1 cellular context compared by ENCODE assay signal in genomic region chr17:61862975-61863800, GRCh38.
TF ChIP-seq lines count a peak whose summit lies in the region.

Gene BRIP1 (minus strand): TSS chr17:61863528. CDS start chr17:61861539, 1,989 bp downstream.

TF ChIP-seq in K562, 482 proteins besides CTCF, POLR2A, EP300 and RAD21 (continued from another document and continues in another):
- TF ChIP-seq, protein P1, sequence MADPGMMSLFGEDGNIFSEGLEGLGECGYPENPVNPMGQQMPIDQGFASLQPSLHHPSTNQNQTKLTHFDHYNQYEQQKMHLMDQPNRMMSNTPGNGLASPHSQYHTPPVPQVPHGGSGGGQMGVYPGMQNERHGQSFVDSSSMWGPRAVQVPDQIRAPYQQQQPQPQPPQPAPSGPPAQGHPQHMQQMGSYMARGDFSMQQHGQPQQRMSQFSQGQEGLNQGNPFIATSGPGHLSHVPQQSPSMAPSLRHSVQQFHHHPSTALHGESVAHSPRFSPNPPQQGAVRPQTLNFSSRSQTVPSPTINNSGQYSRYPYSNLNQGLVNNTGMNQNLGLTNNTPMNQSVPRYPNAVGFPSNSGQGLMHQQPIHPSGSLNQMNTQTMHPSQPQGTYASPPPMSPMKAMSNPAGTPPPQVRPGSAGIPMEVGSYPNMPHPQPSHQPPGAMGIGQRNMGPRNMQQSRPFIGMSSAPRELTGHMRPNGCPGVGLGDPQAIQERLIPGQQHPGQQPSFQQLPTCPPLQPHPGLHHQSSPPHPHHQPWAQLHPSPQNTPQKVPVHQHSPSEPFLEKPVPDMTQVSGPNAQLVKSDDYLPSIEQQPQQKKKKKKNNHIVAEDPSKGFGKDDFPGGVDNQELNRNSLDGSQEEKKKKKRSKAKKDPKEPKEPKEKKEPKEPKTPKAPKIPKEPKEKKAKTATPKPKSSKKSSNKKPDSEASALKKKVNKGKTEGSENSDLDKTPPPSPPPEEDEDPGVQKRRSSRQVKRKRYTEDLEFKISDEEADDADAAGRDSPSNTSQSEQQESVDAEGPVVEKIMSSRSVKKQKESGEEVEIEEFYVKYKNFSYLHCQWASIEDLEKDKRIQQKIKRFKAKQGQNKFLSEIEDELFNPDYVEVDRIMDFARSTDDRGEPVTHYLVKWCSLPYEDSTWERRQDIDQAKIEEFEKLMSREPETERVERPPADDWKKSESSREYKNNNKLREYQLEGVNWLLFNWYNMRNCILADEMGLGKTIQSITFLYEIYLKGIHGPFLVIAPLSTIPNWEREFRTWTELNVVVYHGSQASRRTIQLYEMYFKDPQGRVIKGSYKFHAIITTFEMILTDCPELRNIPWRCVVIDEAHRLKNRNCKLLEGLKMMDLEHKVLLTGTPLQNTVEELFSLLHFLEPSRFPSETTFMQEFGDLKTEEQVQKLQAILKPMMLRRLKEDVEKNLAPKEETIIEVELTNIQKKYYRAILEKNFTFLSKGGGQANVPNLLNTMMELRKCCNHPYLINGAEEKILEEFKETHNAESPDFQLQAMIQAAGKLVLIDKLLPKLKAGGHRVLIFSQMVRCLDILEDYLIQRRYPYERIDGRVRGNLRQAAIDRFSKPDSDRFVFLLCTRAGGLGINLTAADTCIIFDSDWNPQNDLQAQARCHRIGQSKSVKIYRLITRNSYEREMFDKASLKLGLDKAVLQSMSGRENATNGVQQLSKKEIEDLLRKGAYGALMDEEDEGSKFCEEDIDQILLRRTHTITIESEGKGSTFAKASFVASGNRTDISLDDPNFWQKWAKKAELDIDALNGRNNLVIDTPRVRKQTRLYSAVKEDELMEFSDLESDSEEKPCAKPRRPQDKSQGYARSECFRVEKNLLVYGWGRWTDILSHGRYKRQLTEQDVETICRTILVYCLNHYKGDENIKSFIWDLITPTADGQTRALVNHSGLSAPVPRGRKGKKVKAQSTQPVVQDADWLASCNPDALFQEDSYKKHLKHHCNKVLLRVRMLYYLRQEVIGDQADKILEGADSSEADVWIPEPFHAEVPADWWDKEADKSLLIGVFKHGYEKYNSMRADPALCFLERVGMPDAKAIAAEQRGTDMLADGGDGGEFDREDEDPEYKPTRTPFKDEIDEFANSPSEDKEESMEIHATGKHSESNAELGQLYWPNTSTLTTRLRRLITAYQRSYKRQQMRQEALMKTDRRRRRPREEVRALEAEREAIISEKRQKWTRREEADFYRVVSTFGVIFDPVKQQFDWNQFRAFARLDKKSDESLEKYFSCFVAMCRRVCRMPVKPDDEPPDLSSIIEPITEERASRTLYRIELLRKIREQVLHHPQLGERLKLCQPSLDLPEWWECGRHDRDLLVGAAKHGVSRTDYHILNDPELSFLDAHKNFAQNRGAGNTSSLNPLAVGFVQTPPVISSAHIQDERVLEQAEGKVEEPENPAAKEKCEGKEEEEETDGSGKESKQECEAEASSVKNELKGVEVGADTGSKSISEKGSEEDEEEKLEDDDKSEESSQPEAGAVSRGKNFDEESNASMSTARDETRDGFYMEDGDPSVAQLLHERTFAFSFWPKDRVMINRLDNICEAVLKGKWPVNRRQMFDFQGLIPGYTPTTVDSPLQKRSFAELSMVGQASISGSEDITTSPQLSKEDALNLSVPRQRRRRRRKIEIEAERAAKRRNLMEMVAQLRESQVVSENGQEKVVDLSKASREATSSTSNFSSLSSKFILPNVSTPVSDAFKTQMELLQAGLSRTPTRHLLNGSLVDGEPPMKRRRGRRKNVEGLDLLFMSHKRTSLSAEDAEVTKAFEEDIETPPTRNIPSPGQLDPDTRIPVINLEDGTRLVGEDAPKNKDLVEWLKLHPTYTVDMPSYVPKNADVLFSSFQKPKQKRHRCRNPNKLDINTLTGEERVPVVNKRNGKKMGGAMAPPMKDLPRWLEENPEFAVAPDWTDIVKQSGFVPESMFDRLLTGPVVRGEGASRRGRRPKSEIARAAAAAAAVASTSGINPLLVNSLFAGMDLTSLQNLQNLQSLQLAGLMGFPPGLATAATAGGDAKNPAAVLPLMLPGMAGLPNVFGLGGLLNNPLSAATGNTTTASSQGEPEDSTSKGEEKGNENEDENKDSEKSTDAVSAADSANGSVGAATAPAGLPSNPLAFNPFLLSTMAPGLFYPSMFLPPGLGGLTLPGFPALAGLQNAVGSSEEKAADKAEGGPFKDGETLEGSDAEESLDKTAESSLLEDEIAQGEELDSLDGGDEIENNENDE (IDR thresholded peaks at IDR 0.05; ENCODE audit: low read depth, low read length) = no peak
- TF ChIP-seq NFIX (CRISPR knock-in tag; IDR thresholded peaks at IDR 0.05; ENCODE audit: low read depth) (no peak), NFRKB (IDR thresholded peaks at IDR 0.05; ENCODE audit: low read depth) (peak; percentile 74), NKRF (IDR thresholded peaks at IDR 0.05; ENCODE audit: borderline replicate concordance) (peak; percentile 58; the same call in 1 of the 2 replicates), MCM3 (IDR thresholded peaks at IDR 0.05) (no peak), POLR2G (IDR thresholded peaks at IDR 0.05; ENCODE audit: low read depth, low read length) (peak; percentile 93), FOXA1 (IDR thresholded peaks at IDR 0.05; ENCODE audit: borderline replicate concordance) (no peak), SAP30 (IDR thresholded peaks at IDR 0.05; ENCODE audit: borderline replicate concordance, insufficient read depth, low read depth, low read length, poor library complexity, severe bottlenecking) (peak; percentile 89), RNF219 (CRISPR knock-in tag; IDR thresholded peaks at IDR 0.05) (no peak), FOXJ2 (tag; IDR thresholded peaks at IDR 0.05) (no peak), SREBF2 (CRISPR knock-in tag; IDR thresholded peaks at IDR 0.05) (0 out of 2 replicates have a peak, but pooled peaks have one; percentile 66), ZNF347 (CRISPR knock-in tag; IDR thresholded peaks at IDR 0.05; ENCODE audit: low read depth) (no peak), ZFP91 (CRISPR knock-in tag; IDR thresholded peaks at IDR 0.05) (no peak), TRIM28 (IDR thresholded peaks at IDR 0.05) (no peak), ZNF324 (CRISPR knock-in tag; IDR thresholded peaks at IDR 0.05) (no peak), SMAD2 (IDR thresholded peaks at IDR 0.05; ENCODE audit: low read depth, low read length) (no peak), ETV5 (CRISPR knock-in tag; IDR thresholded peaks at IDR 0.05; ENCODE audit: low read depth) (no peak), NR2F6 (CRISPR knock-in tag; IDR thresholded peaks at IDR 0.05) (no peak), HSF4 (CRISPR knock-in tag; IDR thresholded peaks at IDR 0.05; ENCODE audit: borderline replicate concordance) (no peak), ZNF140 (CRISPR knock-in tag; IDR thresholded peaks at IDR 0.05) (no peak), TCF7 (IDR thresholded peaks at IDR 0.05; ENCODE audit: borderline replicate concordance) (peak; percentile 27; the same call in 1 of the 2 replicates), EGR1 (conservative IDR thresholded peaks at IDR 0.05) (peak; percentile 93), ELF2 (CRISPR knock-in tag; IDR thresholded peaks at IDR 0.05) (no peak), PML (IDR thresholded peaks at IDR 0.05; ENCODE audit: low read length) (peak; percentile 82)
- TF ChIP-seq, protein P2, sequence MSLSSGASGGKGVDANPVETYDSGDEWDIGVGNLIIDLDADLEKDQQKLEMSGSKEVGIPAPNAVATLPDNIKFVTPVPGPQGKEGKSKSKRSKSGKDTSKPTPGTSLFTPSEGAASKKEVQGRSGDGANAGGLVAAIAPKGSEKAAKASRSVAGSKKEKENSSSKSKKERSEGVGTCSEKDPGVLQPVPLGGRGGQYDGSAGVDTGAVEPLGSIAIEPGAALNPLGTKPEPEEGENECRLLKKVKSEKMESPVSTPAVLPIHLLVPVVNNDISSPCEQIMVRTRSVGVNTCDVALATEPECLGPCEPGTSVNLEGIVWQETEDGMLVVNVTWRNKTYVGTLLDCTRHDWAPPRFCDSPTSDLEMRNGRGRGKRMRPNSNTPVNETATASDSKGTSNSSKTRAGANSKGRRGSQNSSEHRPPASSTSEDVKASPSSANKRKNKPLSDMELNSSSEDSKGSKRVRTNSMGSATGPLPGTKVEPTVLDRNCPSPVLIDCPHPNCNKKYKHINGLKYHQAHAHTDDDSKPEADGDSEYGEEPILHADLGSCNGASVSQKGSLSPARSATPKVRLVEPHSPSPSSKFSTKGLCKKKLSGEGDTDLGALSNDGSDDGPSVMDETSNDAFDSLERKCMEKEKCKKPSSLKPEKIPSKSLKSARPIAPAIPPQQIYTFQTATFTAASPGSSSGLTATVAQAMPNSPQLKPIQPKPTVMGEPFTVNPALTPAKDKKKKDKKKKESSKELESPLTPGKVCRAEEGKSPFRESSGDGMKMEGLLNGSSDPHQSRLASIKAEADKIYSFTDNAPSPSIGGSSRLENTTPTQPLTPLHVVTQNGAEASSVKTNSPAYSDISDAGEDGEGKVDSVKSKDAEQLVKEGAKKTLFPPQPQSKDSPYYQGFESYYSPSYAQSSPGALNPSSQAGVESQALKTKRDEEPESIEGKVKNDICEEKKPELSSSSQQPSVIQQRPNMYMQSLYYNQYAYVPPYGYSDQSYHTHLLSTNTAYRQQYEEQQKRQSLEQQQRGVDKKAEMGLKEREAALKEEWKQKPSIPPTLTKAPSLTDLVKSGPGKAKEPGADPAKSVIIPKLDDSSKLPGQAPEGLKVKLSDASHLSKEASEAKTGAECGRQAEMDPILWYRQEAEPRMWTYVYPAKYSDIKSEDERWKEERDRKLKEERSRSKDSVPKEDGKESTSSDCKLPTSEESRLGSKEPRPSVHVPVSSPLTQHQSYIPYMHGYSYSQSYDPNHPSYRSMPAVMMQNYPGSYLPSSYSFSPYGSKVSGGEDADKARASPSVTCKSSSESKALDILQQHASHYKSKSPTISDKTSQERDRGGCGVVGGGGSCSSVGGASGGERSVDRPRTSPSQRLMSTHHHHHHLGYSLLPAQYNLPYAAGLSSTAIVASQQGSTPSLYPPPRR (CRISPR knock-in tag; IDR thresholded peaks at IDR 0.05; ENCODE audit: borderline replicate concordance) = no peak
- TF ChIP-seq, protein P3, sequence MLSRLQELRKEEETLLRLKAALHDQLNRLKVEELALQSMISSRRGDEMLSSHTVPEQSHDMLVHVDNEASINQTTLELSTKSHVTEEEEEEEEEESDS (CRISPR knock-in tag; IDR thresholded peaks at IDR 0.05) = no peak
- TF ChIP-seq, protein P4, sequence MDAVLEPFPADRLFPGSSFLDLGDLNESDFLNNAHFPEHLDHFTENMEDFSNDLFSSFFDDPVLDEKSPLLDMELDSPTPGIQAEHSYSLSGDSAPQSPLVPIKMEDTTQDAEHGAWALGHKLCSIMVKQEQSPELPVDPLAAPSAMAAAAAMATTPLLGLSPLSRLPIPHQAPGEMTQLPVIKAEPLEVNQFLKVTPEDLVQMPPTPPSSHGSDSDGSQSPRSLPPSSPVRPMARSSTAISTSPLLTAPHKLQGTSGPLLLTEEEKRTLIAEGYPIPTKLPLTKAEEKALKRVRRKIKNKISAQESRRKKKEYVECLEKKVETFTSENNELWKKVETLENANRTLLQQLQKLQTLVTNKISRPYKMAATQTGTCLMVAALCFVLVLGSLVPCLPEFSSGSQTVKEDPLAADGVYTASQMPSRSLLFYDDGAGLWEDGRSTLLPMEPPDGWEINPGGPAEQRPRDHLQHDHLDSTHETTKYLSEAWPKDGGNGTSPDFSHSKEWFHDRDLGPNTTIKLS (IDR thresholded peaks at IDR 0.05; ENCODE audit: borderline replicate concordance, low read depth) = no peak; the same call in 1 of the 2 replicates
- TF ChIP-seq, protein P5, sequence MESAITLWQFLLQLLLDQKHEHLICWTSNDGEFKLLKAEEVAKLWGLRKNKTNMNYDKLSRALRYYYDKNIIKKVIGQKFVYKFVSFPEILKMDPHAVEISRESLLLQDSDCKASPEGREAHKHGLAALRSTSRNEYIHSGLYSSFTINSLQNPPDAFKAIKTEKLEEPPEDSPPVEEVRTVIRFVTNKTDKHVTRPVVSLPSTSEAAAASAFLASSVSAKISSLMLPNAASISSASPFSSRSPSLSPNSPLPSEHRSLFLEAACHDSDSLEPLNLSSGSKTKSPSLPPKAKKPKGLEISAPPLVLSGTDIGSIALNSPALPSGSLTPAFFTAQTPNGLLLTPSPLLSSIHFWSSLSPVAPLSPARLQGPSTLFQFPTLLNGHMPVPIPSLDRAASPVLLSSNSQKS (CRISPR knock-in tag; IDR thresholded peaks at IDR 0.05) = no peak
- TF ChIP-seq, protein P6, sequence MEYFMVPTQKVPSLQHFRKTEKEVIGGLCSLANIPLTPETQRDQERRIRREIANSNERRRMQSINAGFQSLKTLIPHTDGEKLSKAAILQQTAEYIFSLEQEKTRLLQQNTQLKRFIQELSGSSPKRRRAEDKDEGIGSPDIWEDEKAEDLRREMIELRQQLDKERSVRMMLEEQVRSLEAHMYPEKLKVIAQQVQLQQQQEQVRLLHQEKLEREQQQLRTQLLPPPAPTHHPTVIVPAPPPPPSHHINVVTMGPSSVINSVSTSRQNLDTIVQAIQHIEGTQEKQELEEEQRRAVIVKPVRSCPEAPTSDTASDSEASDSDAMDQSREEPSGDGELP (CRISPR knock-in tag; IDR thresholded peaks at IDR 0.05; ENCODE audit: borderline replicate concordance) = peak; percentile 67; the same call in 1 of the 2 replicates
